Comparison of ENCODE assay signal across 1 cellular context in the genomic region with DNA sequence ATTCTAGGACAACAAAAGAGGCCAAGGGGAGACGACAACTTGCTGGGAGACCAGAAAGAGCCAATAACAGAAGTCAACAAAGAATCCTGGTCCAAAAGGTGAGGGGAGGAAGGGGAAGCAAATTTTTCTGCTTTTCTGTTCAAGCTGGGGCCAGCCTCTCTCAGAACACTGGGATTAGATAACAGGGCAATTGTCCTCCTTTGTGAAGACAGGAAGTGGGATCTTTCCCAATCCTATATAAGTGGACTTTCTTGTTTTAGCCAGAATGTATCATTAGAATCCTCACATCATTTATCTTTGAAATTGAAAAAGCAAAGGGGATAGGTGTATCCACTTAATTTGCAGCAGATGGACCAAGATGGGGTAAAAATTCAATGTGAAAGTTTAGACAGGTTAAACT.
TF ChIP-seq lines count a peak whose summit lies in the region.

No MANE protein-coding gene starts in this region.

TF ChIP-seq in GM23338, 12 proteins besides CTCF, POLR2A, EP300 and RAD21 (continued from another document):
- TF ChIP-seq, protein P1, sequence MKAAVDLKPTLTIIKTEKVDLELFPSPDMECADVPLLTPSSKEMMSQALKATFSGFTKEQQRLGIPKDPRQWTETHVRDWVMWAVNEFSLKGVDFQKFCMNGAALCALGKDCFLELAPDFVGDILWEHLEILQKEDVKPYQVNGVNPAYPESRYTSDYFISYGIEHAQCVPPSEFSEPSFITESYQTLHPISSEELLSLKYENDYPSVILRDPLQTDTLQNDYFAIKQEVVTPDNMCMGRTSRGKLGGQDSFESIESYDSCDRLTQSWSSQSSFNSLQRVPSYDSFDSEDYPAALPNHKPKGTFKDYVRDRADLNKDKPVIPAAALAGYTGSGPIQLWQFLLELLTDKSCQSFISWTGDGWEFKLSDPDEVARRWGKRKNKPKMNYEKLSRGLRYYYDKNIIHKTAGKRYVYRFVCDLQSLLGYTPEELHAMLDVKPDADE (IDR thresholded peaks at IDR 0.05) = no peak
- TF ChIP-seq POLR2AphosphoS5 (IDR thresholded peaks at IDR 0.05; ENCODE audit: low read depth) (no peak), ZNF114 (CRISPR knock-in tag; IDR thresholded peaks at IDR 0.05) (no peak), EZH2 (IDR thresholded peaks at IDR 0.05; ENCODE audit: low read depth, unreplicated experiment) (no peak), JUNB (IDR thresholded peaks at IDR 0.05; ENCODE audit: unreplicated experiment) (no peak), NANOG (IDR thresholded peaks at IDR 0.05; ENCODE audit: borderline replicate concordance) (no peak), CREB1 (CRISPR knock-in tag; IDR thresholded peaks at IDR 0.05; ENCODE audit: low read depth) (no peak), ZNF331 (CRISPR knock-in tag; IDR thresholded peaks at IDR 0.05; ENCODE audit: low read depth) (no peak), STAT1 (IDR thresholded peaks at IDR 0.05; ENCODE audit: unreplicated experiment) (no peak)
- TF ChIP-seq, protein P2, sequence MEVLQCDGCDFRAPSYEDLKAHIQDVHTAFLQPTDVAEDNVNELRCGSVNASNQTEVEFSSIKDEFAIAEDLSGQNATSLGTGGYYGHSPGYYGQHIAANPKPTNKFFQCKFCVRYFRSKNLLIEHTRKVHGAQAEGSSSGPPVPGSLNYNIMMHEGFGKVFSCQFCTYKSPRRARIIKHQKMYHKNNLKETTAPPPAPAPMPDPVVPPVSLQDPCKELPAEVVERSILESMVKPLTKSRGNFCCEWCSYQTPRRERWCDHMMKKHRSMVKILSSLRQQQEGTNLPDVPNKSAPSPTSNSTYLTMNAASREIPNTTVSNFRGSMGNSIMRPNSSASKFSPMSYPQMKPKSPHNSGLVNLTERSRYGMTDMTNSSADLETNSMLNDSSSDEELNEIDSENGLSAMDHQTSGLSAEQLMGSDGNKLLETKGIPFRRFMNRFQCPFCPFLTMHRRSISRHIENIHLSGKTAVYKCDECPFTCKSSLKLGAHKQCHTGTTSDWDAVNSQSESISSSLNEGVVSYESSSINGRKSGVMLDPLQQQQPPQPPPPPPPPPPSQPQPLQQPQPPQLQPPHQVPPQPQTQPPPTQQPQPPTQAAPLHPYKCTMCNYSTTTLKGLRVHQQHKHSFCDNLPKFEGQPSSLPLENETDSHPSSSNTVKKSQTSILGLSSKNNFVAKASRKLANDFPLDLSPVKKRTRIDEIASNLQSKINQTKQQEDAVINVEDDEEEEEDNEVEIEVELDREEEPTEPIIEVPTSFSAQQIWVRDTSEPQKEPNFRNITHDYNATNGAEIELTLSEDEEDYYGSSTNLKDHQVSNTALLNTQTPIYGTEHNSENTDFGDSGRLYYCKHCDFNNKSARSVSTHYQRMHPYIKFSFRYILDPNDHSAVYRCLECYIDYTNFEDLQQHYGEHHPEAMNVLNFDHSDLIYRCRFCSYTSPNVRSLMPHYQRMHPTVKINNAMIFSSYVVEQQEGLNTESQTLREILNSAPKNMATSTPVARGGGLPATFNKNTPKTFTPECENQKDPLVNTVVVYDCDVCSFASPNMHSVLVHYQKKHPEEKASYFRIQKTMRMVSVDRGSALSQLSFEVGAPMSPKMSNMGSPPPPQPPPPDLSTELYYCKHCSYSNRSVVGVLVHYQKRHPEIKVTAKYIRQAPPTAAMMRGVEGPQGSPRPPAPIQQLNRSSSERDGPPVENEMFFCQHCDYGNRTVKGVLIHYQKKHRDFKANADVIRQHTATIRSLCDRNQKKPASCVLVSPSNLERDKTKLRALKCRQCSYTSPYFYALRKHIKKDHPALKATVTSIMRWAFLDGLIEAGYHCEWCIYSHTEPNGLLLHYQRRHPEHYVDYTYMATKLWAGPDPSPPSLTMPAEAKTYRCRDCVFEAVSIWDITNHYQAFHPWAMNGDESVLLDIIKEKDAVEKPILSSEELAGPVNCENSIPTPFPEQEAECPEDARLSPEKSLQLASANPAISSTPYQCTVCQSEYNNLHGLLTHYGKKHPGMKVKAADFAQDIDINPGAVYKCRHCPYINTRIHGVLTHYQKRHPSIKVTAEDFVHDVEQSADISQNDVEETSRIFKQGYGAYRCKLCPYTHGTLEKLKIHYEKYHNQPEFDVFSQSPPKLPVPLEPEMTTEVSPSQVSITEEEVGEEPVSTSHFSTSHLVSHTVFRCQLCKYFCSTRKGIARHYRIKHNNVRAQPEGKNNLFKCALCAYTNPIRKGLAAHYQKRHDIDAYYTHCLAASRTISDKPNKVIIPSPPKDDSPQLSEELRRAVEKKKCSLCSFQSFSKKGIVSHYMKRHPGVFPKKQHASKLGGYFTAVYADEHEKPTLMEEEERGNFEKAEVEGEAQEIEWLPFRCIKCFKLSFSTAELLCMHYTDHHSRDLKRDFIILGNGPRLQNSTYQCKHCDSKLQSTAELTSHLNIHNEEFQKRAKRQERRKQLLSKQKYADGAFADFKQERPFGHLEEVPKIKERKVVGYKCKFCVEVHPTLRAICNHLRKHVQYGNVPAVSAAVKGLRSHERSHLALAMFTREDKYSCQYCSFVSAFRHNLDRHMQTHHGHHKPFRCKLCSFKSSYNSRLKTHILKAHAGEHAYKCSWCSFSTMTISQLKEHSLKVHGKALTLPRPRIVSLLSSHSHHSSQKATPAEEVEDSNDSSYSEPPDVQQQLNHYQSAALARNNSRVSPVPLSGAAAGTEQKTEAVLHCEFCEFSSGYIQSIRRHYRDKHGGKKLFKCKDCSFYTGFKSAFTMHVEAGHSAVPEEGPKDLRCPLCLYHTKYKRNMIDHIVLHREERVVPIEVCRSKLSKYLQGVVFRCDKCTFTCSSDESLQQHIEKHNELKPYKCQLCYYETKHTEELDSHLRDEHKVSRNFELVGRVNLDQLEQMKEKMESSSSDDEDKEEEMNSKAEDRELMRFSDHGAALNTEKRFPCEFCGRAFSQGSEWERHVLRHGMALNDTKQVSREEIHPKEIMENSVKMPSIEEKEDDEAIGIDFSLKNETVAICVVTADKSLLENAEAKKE (CRISPR knock-in tag; IDR thresholded peaks at IDR 0.05) = no peak
- TF ChIP-seq, protein P3, sequence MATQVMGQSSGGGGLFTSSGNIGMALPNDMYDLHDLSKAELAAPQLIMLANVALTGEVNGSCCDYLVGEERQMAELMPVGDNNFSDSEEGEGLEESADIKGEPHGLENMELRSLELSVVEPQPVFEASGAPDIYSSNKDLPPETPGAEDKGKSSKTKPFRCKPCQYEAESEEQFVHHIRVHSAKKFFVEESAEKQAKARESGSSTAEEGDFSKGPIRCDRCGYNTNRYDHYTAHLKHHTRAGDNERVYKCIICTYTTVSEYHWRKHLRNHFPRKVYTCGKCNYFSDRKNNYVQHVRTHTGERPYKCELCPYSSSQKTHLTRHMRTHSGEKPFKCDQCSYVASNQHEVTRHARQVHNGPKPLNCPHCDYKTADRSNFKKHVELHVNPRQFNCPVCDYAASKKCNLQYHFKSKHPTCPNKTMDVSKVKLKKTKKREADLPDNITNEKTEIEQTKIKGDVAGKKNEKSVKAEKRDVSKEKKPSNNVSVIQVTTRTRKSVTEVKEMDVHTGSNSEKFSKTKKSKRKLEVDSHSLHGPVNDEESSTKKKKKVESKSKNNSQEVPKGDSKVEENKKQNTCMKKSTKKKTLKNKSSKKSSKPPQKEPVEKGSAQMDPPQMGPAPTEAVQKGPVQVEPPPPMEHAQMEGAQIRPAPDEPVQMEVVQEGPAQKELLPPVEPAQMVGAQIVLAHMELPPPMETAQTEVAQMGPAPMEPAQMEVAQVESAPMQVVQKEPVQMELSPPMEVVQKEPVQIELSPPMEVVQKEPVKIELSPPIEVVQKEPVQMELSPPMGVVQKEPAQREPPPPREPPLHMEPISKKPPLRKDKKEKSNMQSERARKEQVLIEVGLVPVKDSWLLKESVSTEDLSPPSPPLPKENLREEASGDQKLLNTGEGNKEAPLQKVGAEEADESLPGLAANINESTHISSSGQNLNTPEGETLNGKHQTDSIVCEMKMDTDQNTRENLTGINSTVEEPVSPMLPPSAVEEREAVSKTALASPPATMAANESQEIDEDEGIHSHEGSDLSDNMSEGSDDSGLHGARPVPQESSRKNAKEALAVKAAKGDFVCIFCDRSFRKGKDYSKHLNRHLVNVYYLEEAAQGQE (IDR thresholded peaks at IDR 0.05; ENCODE audit: unreplicated experiment) = no peak
